16 cellular contexts compared by ENCODE assay signal in genomic region chr10:75034714-75035258, GRCh38.
A peak's percentile ranks its signal among the peaks of the same experiment; 100 is the strongest.
DNase-seq lines count a peak whose midpoint lies in the region; ATAC-seq and TF ChIP-seq lines count a peak whose summit lies in the region.
"Had no signal": no experiment of that assay in that cellular context is flagged by ENCODE, and none has a peak within 500 bp of the region (broad histone marks: within the 10 kb centered on the region; RNA-seq: fewer than 3 reads in every experiment).

No MANE protein-coding gene starts in this region.

- H3K4me3 Mint-ChIP-seq in T-helper 17 cell, result no peak overlapping the region
- H3K4me3 Mint-ChIP-seq in stimulated activated naive CD8-positive, alpha-beta T cell treated with anti-CD3 and anti-CD28 coated beads, Interleukin-15, amount 100 ng/mL, for 72 hours, result peak overlapping the region; percentile 34 to 60
- H3K4me3 Mint-ChIP-seq in endothelial cell (ENCODE audit: unreplicated experiment), result no peak overlapping the region

- H3K27me3 Mint-ChIP-seq in T-helper 17 cell (no peaks in the 10 kb centered on the region), endothelial cell (ENCODE audit: unreplicated experiment) (peaks cover 2% of the 10 kb centered on the region)
- H3K27me3 Mint-ChIP-seq in stimulated activated naive CD8-positive, alpha-beta T cell treated with anti-CD3 and anti-CD28 coated beads, Interleukin-15, amount 100 ng/mL, for 72 hours, result no peaks in the 10 kb centered on the region

- H3K27me3 ChIP-seq in heart right ventricle, result no peaks in the 10 kb centered on the region
- H3K27me3 ChIP-seq: foreskin keratinocyte, Peyer's patch had no signal

- peak overlapping the region; percentile 72 for H3K27ac Mint-ChIP-seq in T-helper 17 cell
- peak overlapping the region in 1 of 2 donors; percentile 88 for H3K27ac Mint-ChIP-seq in stimulated activated naive CD8-positive, alpha-beta T cell treated with anti-CD3 and anti-CD28 coated beads, Interleukin-15, amount 100 ng/mL, for 72 hours
- no peak overlapping the region for H3K27ac Mint-ChIP-seq in endothelial cell (ENCODE audit: unreplicated experiment)

- ATAC-seq in heart right ventricle, result peak in 5 of 8 donors; percentile 10 to 29 (median 20)
- ATAC-seq in left ventricle myocardium superior, result no peak
- no peak for ATAC-seq in T-helper 17 cell
- no peak for ATAC-seq in stimulated activated naive CD8-positive, alpha-beta T cell treated with anti-CD3 and anti-CD28 coated beads, Interleukin-15, amount 100 ng/mL, for 72 hours

- peaks cover 0 to 16% of the 10 kb centered on the region in 2 donors for H3K9me3 Mint-ChIP-seq in stimulated activated naive CD8-positive, alpha-beta T cell treated with anti-CD3 and anti-CD28 coated beads, Interleukin-15, amount 100 ng/mL, for 72 hours
- H3K9me3 Mint-ChIP-seq in endothelial cell (ENCODE audit: unreplicated experiment), result no peaks in the 10 kb centered on the region

- H3K36me3 Mint-ChIP-seq in T-helper 17 cell (ENCODE audit: low read depth) (peaks cover 3% of the 10 kb centered on the region), endothelial cell (ENCODE audit: low read depth, unreplicated experiment) (peaks cover 7% of the 10 kb centered on the region)

- peaks cover 0 to 37% (median 15%) of the 10 kb centered on the region in 9 donors for H3K4me1 ChIP-seq in heart right ventricle
- H3K4me1 ChIP-seq: Caco-2, foreskin keratinocyte, Peyer's patch had no signal

- TF ChIP-seq CTCF in heart right ventricle (IDR thresholded peaks at IDR 0.05), result no peak
- TF ChIP-seq CTCF in fibroblast of the aortic adventitia (IDR thresholded peaks at IDR 0.05; ENCODE audit: insufficient read depth, low read length), result peak; percentile 17
- TF ChIP-seq CTCF in endothelial cell (IDR thresholded peaks at IDR 0.05; ENCODE audit: unreplicated experiment), result no peak

- peak overlapping the region in 5 of 10 donors; percentile 18 to 79 (median 57) for H3K27ac ChIP-seq in heart right ventricle
- H3K27ac ChIP-seq: epithelial cell of prostate, foreskin keratinocyte, Peyer's patch, SK-N-MC, thoracic aorta had no signal

- H3K36me3 ChIP-seq in heart right ventricle, result peaks cover 0 to 16% (median 11%) of the 10 kb centered on the region in 9 donors

- H3K4me3 ChIP-seq in heart right ventricle, result no peak overlapping the region
- H3K4me3 ChIP-seq in fibroblast of the aortic adventitia (ENCODE audit: low read depth, low read length), result no peak overlapping the region
- H3K4me3 ChIP-seq: Peyer's patch, SK-N-MC, thoracic aorta had no signal

- DNase-seq in heart right ventricle (no peak), left ventricle myocardium superior (no peak), T-helper 17 cell (no peak), fibroblast of the aortic adventitia (ENCODE audit: low read depth) (no peak), endothelial cell (ENCODE audit: low spot score) (no peak), AML-193 (lab: John Stamatoyannopoulos, UW) (no peak)
- DNase-seq in stimulated activated naive CD8-positive, alpha-beta T cell treated with anti-CD3 and anti-CD28 coated beads, Interleukin-15, amount 100 ng/mL, for 72 hours, result no peak
- DNase-seq: Caco-2, foreskin keratinocyte, NCI-H1694, NCI-H2227 treated with DMSO at 0.1 percent for 48 hours, Peyer's patch, T1000 had no signal

- H3K9me3 ChIP-seq in heart right ventricle (no peaks in the 10 kb centered on the region), T-helper 17 cell (ENCODE audit: control insufficient read depth, low read length, poor library complexity, severe bottlenecking) (no peaks in the 10 kb centered on the region)
- H3K9me3 ChIP-seq: Caco-2, Peyer's patch, thoracic aorta had no signal

- WGBS in heart right ventricle, 2 donors, result 46 to 61% methylated on average over 14 of the region's 14 CpGs

- intact Hi-C loops in heart right ventricle (cut with DNase I) (loop anchor here in 4 of 10 donors (5.0 to 10.0 kb wide), 3 partner anchors 60 to 770 kb away; a partner anchor contains a TSS), left ventricle myocardium superior (cut with micrococcal nuclease) (no loop called here)

- H3K4me1 Mint-ChIP-seq in T-helper 17 cell (peaks cover 12% of the 10 kb centered on the region), endothelial cell (ENCODE audit: unreplicated experiment) (peaks cover 7% of the 10 kb centered on the region)
- peaks cover 64% of the 10 kb centered on the region for H3K4me1 Mint-ChIP-seq in stimulated activated naive CD8-positive, alpha-beta T cell treated with anti-CD3 and anti-CD28 coated beads, Interleukin-15, amount 100 ng/mL, for 72 hours

Comparison
In these comparisons a context has a peak if more than half of its experiments do, and no peak if none do; other contexts are left out.
1. ATAC-seq: peak in heart right ventricle (5 of 8); none in left ventricle myocardium superior (single experiment), T-helper 17 cell (single experiment) and stimulated activated naive CD8-positive, alpha-beta T cell treated with anti-CD3 and anti-CD28 coated beads, Interleukin-15, amount 100 ng/mL, for 72 hours (single experiment).
2. H3K4me3 Mint-ChIP-seq: peak in stimulated activated naive CD8-positive, alpha-beta T cell treated with anti-CD3 and anti-CD28 coated beads, Interleukin-15, amount 100 ng/mL, for 72 hours (2 of 2); none in T-helper 17 cell (single experiment) and endothelial cell (single experiment).